Comparison of ENCODE assay signal across 24 cellular contexts in genomic region chr7:30850426-30850825, GRCh38.
DNase-seq lines count a peak whose midpoint lies in the region; ATAC-seq and TF ChIP-seq lines count a peak whose summit lies in the region.
"Had no signal": no experiment of that assay in that cellular context is flagged by ENCODE, and none has a peak within 500 bp of the region (broad histone marks: within the 10 kb centered on the region; RNA-seq: fewer than 3 reads in every experiment).

No MANE protein-coding gene starts in this region.

- H3K4me2 ChIP-seq in BLaER1 treated with 17β-estradiol and CSF1 and Interleukin-3, amounts not matched to agents 10 nM and 100 nM, result peak overlapping the region in 7 of 11 experiments; percentile 66 to 94 (median 85); a peak in 10 of 22 replicates
- no peak overlapping the region for H3K4me2 ChIP-seq in osteoblast (ENCODE audit: insufficient read depth, low read length)
- H3K4me2 ChIP-seq: PC-9 had no signal

- no peak for TF ChIP-seq EP300 in esophagus muscularis mucosa (IDR thresholded peaks at IDR 0.05)

- H3K27me3 ChIP-seq in BLaER1 treated with 17β-estradiol and CSF1 and Interleukin-3, amounts not matched to agents 10 nM and 100 nM, result no peaks in the 10 kb centered on the region
- H3K27me3 ChIP-seq in esophagus muscularis mucosa (no peaks in the 10 kb centered on the region), osteoblast (ENCODE audit: insufficient read depth, low read length) (no peaks in the 10 kb centered on the region), thoracic aorta (replicated peaks; ENCODE audit: insufficient read depth) (no peaks in the 10 kb centered on the region)
- H3K27me3 ChIP-seq: BE2C, SJCRH30 had no signal

- TF ChIP-seq POLR2A in esophagus muscularis mucosa (IDR thresholded peaks at IDR 0.05; ENCODE audit: low read depth), result no peak

- H3K4me1 ChIP-seq in BLaER1 treated with 17β-estradiol and CSF1 and Interleukin-3, amounts not matched to agents 10 nM and 100 nM, result peaks cover 19 to 60% (median 49%) of the 10 kb centered on the region in 10 experiments
- H3K4me1 ChIP-seq in esophagus muscularis mucosa, result peaks cover 41 to 100% (median 96%) of the 10 kb centered on the region in 4 donors
- H3K4me1 ChIP-seq in osteoblast (ENCODE audit: insufficient read depth, low read length), result no peaks in the 10 kb centered on the region
- H3K4me1 ChIP-seq in thoracic aorta (ENCODE audit: control insufficient read depth in 1 of 2, low read depth in 2 of 2), result peaks cover 31 to 90% of the 10 kb centered on the region in 2 donors
- H3K4me1 ChIP-seq: HAP-1 had no signal

- no peaks in the 10 kb centered on the region; a peak in 1 of 22 replicates for H3K36me3 ChIP-seq in BLaER1 treated with 17β-estradiol and CSF1 and Interleukin-3, amounts not matched to agents 10 nM and 100 nM
- H3K36me3 ChIP-seq in esophagus muscularis mucosa (peaks cover 0 to 8% (median 5%) of the 10 kb centered on the region in 4 donors), osteoblast (ENCODE audit: insufficient read depth, low read length) (no peaks in the 10 kb centered on the region), thoracic aorta (no peaks in the 10 kb centered on the region)
- H3K36me3 ChIP-seq: BE2C, HAP-1, SJCRH30 had no signal

- ATAC-seq in thoracic aorta (ENCODE audit: insufficient number of reproducible peaks, low FRiP score, low read depth) (no peak), HG02970 (IDR thresholded peaks at IDR 0.05; ENCODE audit: low FRiP score, unreplicated experiment) (no peak)
- ATAC-seq: Right ventricle myocardium inferior had no signal

- H3K9me3 ChIP-seq in BLaER1 treated with 17β-estradiol and CSF1 and Interleukin-3, amounts not matched to agents 10 nM and 100 nM (replicated peaks in 1 of 11), result peaks cover 0 to 10% (median 0%) of the 10 kb centered on the region in 11 experiments; a peak in 2 of 22 replicates
- H3K9me3 ChIP-seq in esophagus muscularis mucosa (no peaks in the 10 kb centered on the region), osteoblast (ENCODE audit: low read depth, low read length) (no peaks in the 10 kb centered on the region), thoracic aorta (no peaks in the 10 kb centered on the region)
- H3K9me3 ChIP-seq: BE2C, HAP-1, SJCRH30 had no signal

- H3K9ac ChIP-seq in BLaER1 treated with 17β-estradiol and CSF1 and Interleukin-3, amounts not matched to agents 10 nM and 100 nM, result no peak overlapping the region
- H3K9ac ChIP-seq: GM23248 had no signal

- no peaks in the 10 kb centered on the region for H3K79me2 ChIP-seq in osteoblast (ENCODE audit: insufficient read depth, low read length)

- TF ChIP-seq CTCF in esophagus muscularis mucosa (IDR thresholded peaks at IDR 0.05) (no peak), osteoblast (IDR thresholded peaks at IDR 0.05; ENCODE audit: extremely low read depth, low read depth, low read length) (no peak), thoracic aorta (IDR thresholded peaks at IDR 0.05) (no peak)

- no peak overlapping the region for H3K4me3 ChIP-seq in BLaER1 treated with 17β-estradiol and CSF1 and Interleukin-3, amounts not matched to agents 10 nM and 100 nM
- H3K4me3 ChIP-seq in esophagus muscularis mucosa, result no peak overlapping the region
- no peak overlapping the region for H3K4me3 ChIP-seq in osteoblast (ENCODE audit: insufficient read depth, low read length)
- H3K4me3 ChIP-seq in thoracic aorta, result no peak overlapping the region
- H3K4me3 ChIP-seq: GM23248, HAP-1, PC-9, SJCRH30 had no signal

- no peak overlapping the region for H2AFZ ChIP-seq in osteoblast (ENCODE audit: low read length)
- H2AFZ ChIP-seq: GM23248, PC-9 had no signal

- DNase-seq in esophagus muscularis mucosa (ENCODE audit: extremely low spot score) (no peak), osteoblast (ENCODE audit: insufficient read length, low spot score, missing footprints) (peak; percentile 62), thoracic aorta (ENCODE audit: low spot score) (no peak), NCI-H510A (lab: John Stamatoyannopoulos, UW) (no peak), dedifferentiated amniotic fluid mesenchymal stem cell (ENCODE audit: extremely low spot score) (no peak)
- DNase-seq in activated T-cell treated with anti-CD3 and anti-CD28 coated beads, Interleukin-2, amount 50 U/mL, for 1 hour, result no peak
- DNase-seq: 8988T; ACHN; BE2C; CD4-positive, CD25-positive, alpha-beta regulatory T cell; GM23248; HFFc6; NCI-H1048; NCI-H1417; NCI-H1694; NCI-H2029 treated with DMSO at 0.1 percent for 48 hours; NCI-H446 treated with DMSO at 0.1 percent for 48 hours; NCI-H526 treated with DMSO at 0.1 percent for 48 hours; PC-9; SJCRH30 had no signal

- intact Hi-C loops in esophagus muscularis mucosa (cut with DNase I), result no loop called here

- peak overlapping the region in 1 of 11 experiments; percentile 25; a peak in 1 of 22 replicates for H3K27ac ChIP-seq in BLaER1 treated with 17β-estradiol and CSF1 and Interleukin-3, amounts not matched to agents 10 nM and 100 nM
- H3K27ac ChIP-seq in esophagus muscularis mucosa (replicated peaks in 1 of 4) (peak overlapping the region; percentile 88 to 95 (median 92)), osteoblast (ENCODE audit: low read depth, low read length) (no peak overlapping the region), thoracic aorta (peak overlapping the region; percentile 92 to 99)
- H3K27ac ChIP-seq: GM23248, PC-9, SJCRH30 had no signal

- no peaks in the 10 kb centered on the region for H4K20me1 ChIP-seq in BLaER1 treated with 17β-estradiol and CSF1 and Interleukin-3, amounts not matched to agents 10 nM and 100 nM
- H4K20me1 ChIP-seq in osteoblast (ENCODE audit: insufficient read depth, low read length), result no peaks in the 10 kb centered on the region

- 87% methylated on average over 10 of the region's 17 CpGs for WGBS in esophagus muscularis mucosa
